ENCODE assay signal across 11 cellular contexts in the genomic region with DNA sequence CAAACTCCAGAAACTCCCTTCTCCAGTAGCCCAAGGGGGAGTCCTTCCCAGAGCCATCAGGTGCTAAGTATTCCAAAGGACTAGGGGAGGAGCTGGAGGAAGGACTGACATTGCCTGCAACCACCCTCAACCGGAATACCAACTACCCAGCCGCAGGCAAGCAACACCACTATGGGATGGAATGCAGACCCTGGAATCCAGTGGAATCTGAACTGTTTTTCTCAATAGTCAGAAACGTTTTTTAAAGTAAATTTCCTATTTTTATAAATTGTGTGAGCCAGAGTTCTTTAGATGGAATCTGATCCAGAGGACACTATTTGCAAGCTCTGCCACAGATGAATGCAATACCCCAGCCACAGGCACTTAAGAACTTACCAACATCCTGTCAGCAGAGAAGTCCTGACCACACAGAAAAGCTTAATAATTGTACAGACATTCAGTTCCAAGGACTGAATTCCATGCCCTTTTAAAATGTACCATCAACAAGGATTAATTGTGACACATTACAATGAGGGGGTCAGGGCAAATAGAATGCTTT.
DNase-seq lines count a peak whose midpoint lies in the region; ATAC-seq, FAIRE-seq and TF ChIP-seq lines count a peak whose summit lies in the region.
"Had no signal": no experiment of that assay in that cellular context is flagged by ENCODE, and none has a peak within 500 bp of the region (broad histone marks: within the 10 kb centered on the region; RNA-seq: fewer than 3 reads in every experiment).

No MANE protein-coding gene starts in this region.

- H3K4me3 ChIP-seq in SJSA1 = no peak overlapping the region
- no peak overlapping the region for H3K4me3 ChIP-seq in foreskin fibroblast (ENCODE audit: low read depth in 1 of 2, low read length in 2 of 2)
- H3K4me3 ChIP-seq in retinal pigment epithelial cell (ENCODE audit: low read length) = no peak overlapping the region

- DNase-seq in GM18507 (ENCODE audit: extremely low spot score, insufficient read length, low read depth) = no peak
- DNase-seq in SJSA1 (ENCODE audit: low read depth in 1 of 2, low spot score in 2 of 2) = peak; percentile 55 to 67
- peak; percentile 54 to 61 for DNase-seq in foreskin fibroblast
- peak; percentile 37 for DNase-seq in retinal pigment epithelial cell (ENCODE audit: low read depth)
- DNase-seq in stimulated activated CD4-positive, alpha-beta T cell treated with anti-CD3 and anti-CD28 coated beads, Interleukin-2, amount 100 ng/mL, for 24 hours = no peak
- no peak for DNase-seq in NOMO-1 treated with dmso at 0.1 percent for 144 hours (lab: John Stamatoyannopoulos, UW; ENCODE audit: unreplicated experiment)
- DNase-seq: cerebellar nuclear complex, immature natural killer cell, NCI-H345, retina had no signal

- peaks cover 7% of the 10 kb centered on the region; the same call in 1 of the 2 replicates for H3K36me3 ChIP-seq in SJSA1

- peak overlapping the region; percentile 44 for H3K27ac ChIP-seq in SJSA1

- peak; percentile 5 for FAIRE-seq in GM18507 (lab: Jason Lieb, UNC)

- H3K4me1 ChIP-seq in SJSA1 (replicated peaks) = peaks cover 13% of the 10 kb centered on the region

- H3K27me3 ChIP-seq in SJSA1 (replicated peaks) = no peaks in the 10 kb centered on the region

- H3K9me3 ChIP-seq in SJSA1 (replicated peaks) = no peaks in the 10 kb centered on the region

- TF ChIP-seq CTCF in foreskin fibroblast (IDR thresholded peaks at IDR 0.05; ENCODE audit: low read depth, low read length) (no peak), retinal pigment epithelial cell (conservative IDR thresholded peaks at IDR 0.05; ENCODE audit: low read depth, low read length) (no peak)

- no peak for ATAC-seq in HG03457 (IDR thresholded peaks at IDR 0.05; ENCODE audit: unreplicated experiment)

Comparison
In these comparisons a context has a peak if more than half of its experiments do, and no peak if none do; other contexts are left out.
1. DNase-seq: peak in SJSA1 (2 of 2), foreskin fibroblast (2 of 2) and retinal pigment epithelial cell (single experiment); none in GM18507 (single experiment), stimulated activated CD4-positive, alpha-beta T cell treated with anti-CD3 and anti-CD28 coated beads, Interleukin-2, amount 100 ng/mL, for 24 hours (0 of 2) and NOMO-1 treated with dmso at 0.1 percent for 144 hours (single experiment).